29 cellular contexts compared by ENCODE assay signal in the genomic region with DNA sequence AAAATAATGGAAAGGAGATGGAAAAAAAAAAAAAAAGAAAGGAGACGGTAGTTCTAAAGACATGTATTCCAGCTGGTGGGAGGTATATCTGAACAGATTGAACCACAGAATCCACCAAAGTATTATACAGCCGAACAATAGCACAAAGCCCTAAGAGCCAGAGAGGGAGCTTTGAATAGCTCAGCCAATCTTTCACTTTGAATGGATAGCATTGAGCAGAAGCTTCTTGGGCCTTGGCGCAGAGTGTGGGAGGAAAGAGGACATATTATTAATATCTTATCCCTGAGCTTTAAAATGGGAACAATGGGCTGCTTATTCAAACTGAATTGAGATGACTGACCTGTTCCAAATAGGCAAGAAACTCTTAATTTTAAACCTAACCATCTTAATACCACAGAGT.
"Had no signal": no experiment of that assay in that cellular context is flagged by ENCODE, and none has a peak within 500 bp of the region (broad histone marks: within the 10 kb centered on the region; RNA-seq: fewer than 3 reads in every experiment).

No MANE protein-coding gene starts in this region.

- H3K9me3 ChIP-seq: ovary, prostate gland, suprapubic skin, uterus had no signal

- H3K27me3 ChIP-seq: left lung, ovary, stomach, suprapubic skin, tibial nerve, uterus had no signal

- H3K4me1 ChIP-seq: left lung, lower lobe of right lung, prostate gland, stomach, suprapubic skin, uterus had no signal

- H3K4me3 Mint-ChIP-seq: immature natural killer cell; mesothelial cell of epicardium; naive thymus-derived CD4-positive, alpha-beta T cell; natural killer cell treated with Interleukin-12 subunit alpha and Interleukin-12 subunit beta and Interleukin-15 and Interleukin-18, amount 100 ng/mL, for 72 hours; stimulated activated naive B cell treated with anti-CD40 and anti-IgM and Interleukin-4, amounts not matched to agents 10 μg/mL and 1 μg/mL and 100 μg/mL, for 72 hours; type B pancreatic cell had no signal

- H3K36me3 ChIP-seq: left lung, lower lobe of right lung, ovary, prostate gland, stomach, suprapubic skin, tibial nerve, uterus had no signal

- H3K36me3 Mint-ChIP-seq: immature natural killer cell; naive thymus-derived CD4-positive, alpha-beta T cell; type B pancreatic cell had no signal

- H3K27ac Mint-ChIP-seq: immature natural killer cell; mesothelial cell of epicardium; naive thymus-derived CD4-positive, alpha-beta T cell; natural killer cell treated with Interleukin-12 subunit alpha and Interleukin-12 subunit beta and Interleukin-15 and Interleukin-18, amount 100 ng/mL, for 72 hours; stimulated activated naive B cell treated with anti-CD40 and anti-IgM and Interleukin-4, amounts not matched to agents 10 μg/mL and 1 μg/mL and 100 μg/mL, for 72 hours; type B pancreatic cell had no signal

- DNase-seq: immature natural killer cell; kidney; left colon; left lung; lower lobe of right lung; mammary epithelial cell; mesendoderm; naive thymus-derived CD4-positive, alpha-beta T cell; ovary; posterior cingulate gyrus; retina; right cardiac atrium; stimulated activated CD4-positive, alpha-beta T cell treated with anti-CD3 and anti-CD28 coated beads, Interleukin-12 subunit alpha, Interleukin-12 subunit beta, amount 100 ng/mL, for 4 hours; stimulated activated CD4-positive, alpha-beta T cell treated with anti-CD3 and anti-CD28 coated beads, Interleukin-15, amount 100 ng/mL, for 24 hours; stimulated activated CD4-positive, alpha-beta T cell treated with anti-CD3 and anti-CD28 coated beads, Interleukin-2, amount 100 ng/mL, for 24 hours; stimulated activated CD4-positive, alpha-beta T cell treated with anti-CD3 and anti-CD28 coated beads, Interleukin-4, amount 100 ng/mL, for 1 hour; stimulated activated naive B cell treated with anti-CD40 and anti-IgM and Interleukin-4, amounts not matched to agents 10 μg/mL and 1 μg/mL and 100 μg/mL, for 72 hours; stimulated activated naive CD8-positive, alpha-beta T cell treated with anti-CD3 and anti-CD28 coated beads, Interleukin-15, Interleukin-2, amounts not matched to agents 100 U/mL and 50 U/mL, for 24 hours; stomach; uterus had no signal

- H3K9me3 Mint-ChIP-seq: type B pancreatic cell had no signal

- ATAC-seq: left colon; left lung; lower lobe of right lung; mucosa of descending colon; naive thymus-derived CD4-positive, alpha-beta T cell; natural killer cell treated with Interleukin-12 subunit alpha and Interleukin-12 subunit beta and Interleukin-15 and Interleukin-18, amount 100 ng/mL, for 72 hours; right cardiac atrium; sciatic nerve; stimulated activated naive B cell treated with anti-CD40 and anti-IgM and Interleukin-4, amounts not matched to agents 10 μg/mL and 1 μg/mL and 100 μg/mL, for 72 hours; stimulated activated naive CD8-positive, alpha-beta T cell treated with anti-CD3 and anti-CD28 coated beads, Interleukin-15, Interleukin-2, amounts not matched to agents 100 U/mL and 50 U/mL, for 24 hours had no signal

- H3K4me1 Mint-ChIP-seq: immature natural killer cell; naive thymus-derived CD4-positive, alpha-beta T cell; stimulated activated naive B cell treated with anti-CD40 and anti-IgM and Interleukin-4, amounts not matched to agents 10 μg/mL and 1 μg/mL and 100 μg/mL, for 72 hours had no signal

- H3K27me3 Mint-ChIP-seq: natural killer cell treated with Interleukin-12 subunit alpha and Interleukin-12 subunit beta and Interleukin-15 and Interleukin-18, amount 100 ng/mL, for 72 hours had no signal

- H3K27ac ChIP-seq: left lung, lower lobe of right lung, ovary, prostate gland, skin epidermis, stomach, suprapubic skin, tibial nerve, uterus had no signal

- H3K4me3 ChIP-seq: left lung, lower lobe of right lung, mucosa of descending colon, ovary, prostate gland, skin epidermis, stomach, suprapubic skin, tibial nerve, uterus had no signal
